In genomic region chr15:27769652-27770051, GRCh38 we compare ENCODE assay signal across 21 cellular contexts.
DNase-seq lines count a peak whose midpoint lies in the region; ATAC-seq and TF ChIP-seq lines count a peak whose summit lies in the region.
"Had no signal": no experiment of that assay in that cellular context is flagged by ENCODE, and none has a peak within 500 bp of the region (broad histone marks: within the 10 kb centered on the region; RNA-seq: fewer than 3 reads in every experiment).

No MANE protein-coding gene starts in this region.

- 95% methylated on average over 13 of the region's 13 CpGs for WGBS in esophagus muscularis mucosa
- WGBS in tibial nerve, 2 donors = 94 to 97% methylated on average over 13 of the region's 13 CpGs

- H3K27me3 ChIP-seq in esophagus muscularis mucosa (no peaks in the 10 kb centered on the region), upper lobe of right lung (no peaks in the 10 kb centered on the region), tibial nerve (no peaks in the 10 kb centered on the region)
- H3K27me3 ChIP-seq: BLaER1 treated with 17β-estradiol and CSF1 and Interleukin-3, amounts not matched to agents 10 nM and 100 nM had no signal

- TF ChIP-seq CTCF in esophagus muscularis mucosa (IDR thresholded peaks at IDR 0.05) = no peak
- TF ChIP-seq CTCF in upper lobe of right lung (IDR thresholded peaks at IDR 0.05) = no peak
- no peak for TF ChIP-seq CTCF in tibial nerve (IDR thresholded peaks at IDR 0.05)
- TF ChIP-seq CTCF in endothelial cell (IDR thresholded peaks at IDR 0.05; ENCODE audit: unreplicated experiment) = no peak

- H3K36me3 ChIP-seq in esophagus muscularis mucosa (no peaks in the 10 kb centered on the region), upper lobe of right lung (no peaks in the 10 kb centered on the region), tibial nerve (no peaks in the 10 kb centered on the region)
- H3K36me3 ChIP-seq: BLaER1 treated with 17β-estradiol and CSF1 and Interleukin-3, amounts not matched to agents 10 nM and 100 nM had no signal

- no peaks in the 10 kb centered on the region for H3K9me3 Mint-ChIP-seq in activated CD4-positive, alpha-beta T cell treated with anti-CD3 and anti-CD28 coated beads, Interleukin-2, amount 10 ng/mL, durations not matched to agents 24 days and 14 days
- peaks cover 13% of the 10 kb centered on the region for H3K9me3 Mint-ChIP-seq in activated CD4-positive, alpha-beta T cell treated with anti-CD3 and anti-CD28 coated beads for 36 hours (ENCODE audit: low read depth)
- no peaks in the 10 kb centered on the region for H3K9me3 Mint-ChIP-seq in endothelial cell (ENCODE audit: unreplicated experiment)

- H3K27me3 Mint-ChIP-seq in activated CD4-positive, alpha-beta T cell treated with anti-CD3 and anti-CD28 coated beads, Interleukin-2, amount 10 ng/mL, durations not matched to agents 24 days and 14 days = no peaks in the 10 kb centered on the region
- H3K27me3 Mint-ChIP-seq in activated CD4-positive, alpha-beta T cell treated with anti-CD3 and anti-CD28 coated beads for 36 hours = no peaks in the 10 kb centered on the region
- H3K27me3 Mint-ChIP-seq in endothelial cell (ENCODE audit: unreplicated experiment) = peaks cover 5% of the 10 kb centered on the region
- H3K27me3 Mint-ChIP-seq: B cell; CD4-positive, alpha-beta T cell; CD8-positive, alpha-beta memory T cell had no signal

- POLR2A ChIA-PET in activated CD4-positive, alpha-beta T cell treated with anti-CD3 and anti-CD28 coated beads for 36 hours (lab: Charles Lee) = no interaction called here

- peak; percentile 21 for DNase-seq in activated CD4-positive, alpha-beta T cell treated with anti-CD3 and anti-CD28 coated beads, Interleukin-2, amount 10 ng/mL, durations not matched to agents 24 days and 14 days
- DNase-seq in activated CD4-positive, alpha-beta T cell treated with anti-CD3 and anti-CD28 coated beads for 36 hours = no peak
- DNase-seq in esophagus muscularis mucosa (ENCODE audit: extremely low spot score) = peak; percentile 83
- no peak for DNase-seq in upper lobe of right lung
- DNase-seq in tibial nerve (ENCODE audit: low spot score in 2 of 2) = no peak
- DNase-seq in endothelial cell (ENCODE audit: low spot score) = no peak
- no peak for DNase-seq in RKO (ENCODE audit: low spot score)
- DNase-seq: CD4-positive, alpha-beta T cell; CD8-positive, alpha-beta memory T cell; DMS 273 treated with DMSO at 0.1 percent for 48 hours; DMS79; EL; GDM1; GM23248; H9 had no signal

- ATAC-seq in activated CD4-positive, alpha-beta T cell treated with anti-CD3 and anti-CD28 coated beads for 36 hours = no peak
- peak; percentile 26 for ATAC-seq in upper lobe of right lung
- ATAC-seq: GM12878, HCT116 had no signal

- no peak overlapping the region for H3K27ac Mint-ChIP-seq in activated CD4-positive, alpha-beta T cell treated with anti-CD3 and anti-CD28 coated beads, Interleukin-2, amount 10 ng/mL, durations not matched to agents 24 days and 14 days
- no peak overlapping the region for H3K27ac Mint-ChIP-seq in activated CD4-positive, alpha-beta T cell treated with anti-CD3 and anti-CD28 coated beads for 36 hours
- no peak overlapping the region for H3K27ac Mint-ChIP-seq in endothelial cell (ENCODE audit: unreplicated experiment)
- H3K27ac Mint-ChIP-seq: B cell; CD14-positive monocyte; CD4-positive, alpha-beta T cell; CD8-positive, alpha-beta memory T cell; H9 had no signal

- H3K9me3 ChIP-seq in esophagus muscularis mucosa (peaks cover 0 to 13% (median 5%) of the 10 kb centered on the region in 4 donors), upper lobe of right lung (no peaks in the 10 kb centered on the region), tibial nerve (peaks cover 0 to 25% (median 0%) of the 10 kb centered on the region in 4 donors)

- H3K27ac ChIP-seq in esophagus muscularis mucosa (replicated peaks in 1 of 4) = no peak overlapping the region
- no peak overlapping the region for H3K27ac ChIP-seq in upper lobe of right lung
- H3K27ac ChIP-seq in tibial nerve = no peak overlapping the region
- H3K27ac ChIP-seq: 22Rv1; BLaER1 treated with 17β-estradiol and CSF1 and Interleukin-3, amounts not matched to agents 10 nM and 100 nM; GM23248 had no signal

- H3K4me1 ChIP-seq in esophagus muscularis mucosa = no peaks in the 10 kb centered on the region
- no peaks in the 10 kb centered on the region for H3K4me1 ChIP-seq in upper lobe of right lung
- no peaks in the 10 kb centered on the region for H3K4me1 ChIP-seq in tibial nerve

- TF ChIP-seq EP300 in esophagus muscularis mucosa (IDR thresholded peaks at IDR 0.05) = no peak
- TF ChIP-seq EP300 in tibial nerve (IDR thresholded peaks at IDR 0.05) = no peak

- H3K4me1 Mint-ChIP-seq in activated CD4-positive, alpha-beta T cell treated with anti-CD3 and anti-CD28 coated beads, Interleukin-2, amount 10 ng/mL, durations not matched to agents 24 days and 14 days = no peaks in the 10 kb centered on the region
- H3K4me1 Mint-ChIP-seq in activated CD4-positive, alpha-beta T cell treated with anti-CD3 and anti-CD28 coated beads for 36 hours = no peaks in the 10 kb centered on the region
- H3K4me1 Mint-ChIP-seq in endothelial cell (ENCODE audit: unreplicated experiment) = peaks cover 12% of the 10 kb centered on the region
- H3K4me1 Mint-ChIP-seq: B cell; CD14-positive monocyte; CD8-positive, alpha-beta memory T cell had no signal

- H3K36me3 Mint-ChIP-seq in activated CD4-positive, alpha-beta T cell treated with anti-CD3 and anti-CD28 coated beads, Interleukin-2, amount 10 ng/mL, durations not matched to agents 24 days and 14 days (ENCODE audit: low read depth) = no peaks in the 10 kb centered on the region
- no peaks in the 10 kb centered on the region for H3K36me3 Mint-ChIP-seq in activated CD4-positive, alpha-beta T cell treated with anti-CD3 and anti-CD28 coated beads for 36 hours (ENCODE audit: low read depth)
- H3K36me3 Mint-ChIP-seq in endothelial cell (ENCODE audit: low read depth, unreplicated experiment) = no peaks in the 10 kb centered on the region
- H3K36me3 Mint-ChIP-seq: CD14-positive monocyte; CD8-positive, alpha-beta memory T cell had no signal

- TF ChIP-seq POLR2A in esophagus muscularis mucosa (IDR thresholded peaks at IDR 0.05; ENCODE audit: low read depth) (no peak), tibial nerve (IDR thresholded peaks at IDR 0.05) (no peak)

- intact Hi-C loops in activated CD4-positive, alpha-beta T cell treated with anti-CD3 and anti-CD28 coated beads, Interleukin-2, amount 10 ng/mL, durations not matched to agents 24 days and 14 days (cut with micrococcal nuclease) = no loop called here
- intact Hi-C loops in activated CD4-positive, alpha-beta T cell treated with anti-CD3 and anti-CD28 coated beads for 36 hours (cut with DNase I, micrococcal nuclease) = no loop called here
- intact Hi-C loops in esophagus muscularis mucosa (cut with DNase I) = no loop called here
- intact Hi-C loops in upper lobe of right lung (cut with DNase I) = no loop called here

- H3K4me3 Mint-ChIP-seq in activated CD4-positive, alpha-beta T cell treated with anti-CD3 and anti-CD28 coated beads, Interleukin-2, amount 10 ng/mL, durations not matched to agents 24 days and 14 days = no peak overlapping the region
- no peak overlapping the region for H3K4me3 Mint-ChIP-seq in activated CD4-positive, alpha-beta T cell treated with anti-CD3 and anti-CD28 coated beads for 36 hours
- no peak overlapping the region for H3K4me3 Mint-ChIP-seq in endothelial cell (ENCODE audit: unreplicated experiment)
- H3K4me3 Mint-ChIP-seq: B cell; CD14-positive monocyte; CD4-positive, alpha-beta T cell; CD8-positive, alpha-beta memory T cell; H9 had no signal

- H3K4me3 ChIP-seq in esophagus muscularis mucosa (no peak overlapping the region), upper lobe of right lung (no peak overlapping the region), tibial nerve (no peak overlapping the region)
- H3K4me3 ChIP-seq: BLaER1 treated with 17β-estradiol and CSF1 and Interleukin-3, amounts not matched to agents 10 nM and 100 nM; GM12878; GM23248 had no signal

- CTCF ChIA-PET in activated CD4-positive, alpha-beta T cell treated with anti-CD3 and anti-CD28 coated beads for 36 hours (lab: Charles Lee) = no interaction called here

Comparison
In these comparisons a context has a peak if more than half of its experiments do, and no peak if none do; other contexts are left out.
1. DNase-seq: peak in activated CD4-positive, alpha-beta T cell treated with anti-CD3 and anti-CD28 coated beads, Interleukin-2, amount 10 ng/mL, durations not matched to agents 24 days and 14 days (single experiment) and esophagus muscularis mucosa (single experiment); none in activated CD4-positive, alpha-beta T cell treated with anti-CD3 and anti-CD28 coated beads for 36 hours (single experiment), upper lobe of right lung (single experiment), tibial nerve (0 of 2), endothelial cell (single experiment) and RKO (single experiment).